Comparison of ENCODE assay signal across 8 cellular contexts in genomic region chr2:189674374-189675112, GRCh38. TPM values are rescaled to one million over a fixed set of nuclear protein-coding genes. Genes with fewer than 3 reads are reported as not detected.
DNase-seq lines count a peak whose midpoint lies in the region; ATAC-seq and TF ChIP-seq lines count a peak whose summit lies in the region.

TSS of gene ANKAR (plus strand) at chr2:189674670. CDS start at chr2:189676491, 1,821 bp downstream.

- peak within 1 kb of the TSS; percentile 96 to 99 (median 99) for H3K27ac Mint-ChIP-seq in CD4-positive, alpha-beta memory T cell
- peak within 1 kb of the TSS; percentile 86 to 97 for H3K27ac Mint-ChIP-seq in activated naive CD4-positive, alpha-beta T cell treated with anti-CD3 and anti-CD28 coated beads, Interleukin-2, amount 50 U/mL, for 72 hours
- peak within 1 kb of the TSS; percentile 86 for H3K27ac Mint-ChIP-seq in glutamatergic neuron (ENCODE audit: unreplicated experiment)
- peak within 1 kb of the TSS; percentile 97 for H3K27ac Mint-ChIP-seq in osteocyte (ENCODE audit: unreplicated experiment)

- no peaks in the 10 kb centered on the region for H3K27me3 ChIP-seq in CD4-positive, alpha-beta memory T cell (ENCODE audit: insufficient read depth, low read length)
- H3K27me3 ChIP-seq in testis: no peaks in the 10 kb centered on the region

- TF ChIP-seq CTCF in glutamatergic neuron (IDR thresholded peaks at IDR 0.05; ENCODE audit: partially characterized antibody, unreplicated experiment) (peak; percentile 79), osteocyte (IDR thresholded peaks at IDR 0.05) (peak; percentile 82), testis (IDR thresholded peaks at IDR 0.05) (peak; percentile 67 to 85 (median 81))

- in situ Hi-C loops in SK-MEL-5 (cut with HindIII; ENCODE audit: low pct_unique_long_range_greater_than_20kb, low sequenced_read_pairs): no loop called here

- H3K27me3 Mint-ChIP-seq in CD4-positive, alpha-beta memory T cell: no peaks in the 10 kb centered on the region
- H3K27me3 Mint-ChIP-seq in glutamatergic neuron (ENCODE audit: unreplicated experiment) (no peaks in the 10 kb centered on the region), osteocyte (ENCODE audit: unreplicated experiment) (no peaks in the 10 kb centered on the region)

- peaks cover 21% of the 10 kb centered on the region for H3K4me1 ChIP-seq in CD4-positive, alpha-beta memory T cell (ENCODE audit: insufficient read depth, low read length)
- H3K4me1 ChIP-seq in testis: peaks cover 5% of the 10 kb centered on the region

- peaks cover 13 to 40% of the 10 kb centered on the region in 2 donors for H3K36me3 Mint-ChIP-seq in CD4-positive, alpha-beta memory T cell
- peaks cover 12 to 32% of the 10 kb centered on the region in 2 donors for H3K36me3 Mint-ChIP-seq in activated naive CD4-positive, alpha-beta T cell treated with anti-CD3 and anti-CD28 coated beads, Interleukin-2, amount 50 U/mL, for 72 hours
- peaks cover 10% of the 10 kb centered on the region for H3K36me3 Mint-ChIP-seq in glutamatergic neuron (ENCODE audit: unreplicated experiment)
- peaks cover 27% of the 10 kb centered on the region for H3K36me3 Mint-ChIP-seq in osteocyte (ENCODE audit: unreplicated experiment)

- peak within 1 kb of the TSS; percentile 42 to 77 for H3K4me3 ChIP-seq in CD4-positive, alpha-beta memory T cell (ENCODE audit: low read length in 2 of 2)
- peak within 1 kb of the TSS; percentile 71 to 83 for H3K4me3 ChIP-seq in testis

- H3K4me3 Mint-ChIP-seq in CD4-positive, alpha-beta memory T cell: peak within 1 kb of the TSS; percentile 95 to 98 (median 96)
- H3K4me3 Mint-ChIP-seq in glutamatergic neuron (ENCODE audit: unreplicated experiment) (peak within 1 kb of the TSS; percentile 95), osteocyte (ENCODE audit: unreplicated experiment) (peak within 1 kb of the TSS; percentile 90)

- CTCF ChIA-PET in CD4-positive, alpha-beta memory T cell (lab: Charles Lee; ENCODE audit: partially characterized antibody): interaction anchor here (0.7 to 7.9 kb wide), 18 partner anchors 10 to 334 kb away, joined by 3 to 171 read pairs (median 4); partner anchors contain the start of genes ASNSD1, OSGEPL1 and SLC40A1

- H3K9me3 ChIP-seq in CD4-positive, alpha-beta memory T cell (ENCODE audit: control insufficient read depth in 1 of 2, low read length in 2 of 2): no peaks in the 10 kb centered on the region
- no peaks in the 10 kb centered on the region for H3K9me3 ChIP-seq in testis

- 0 to 1% methylated on average over 29 to 62 of the region's 62 CpGs for WGBS in testis, 2 donors

- peaks cover 27 to 49% (median 40%) of the 10 kb centered on the region in 4 donors for H3K4me1 Mint-ChIP-seq in CD4-positive, alpha-beta memory T cell
- H3K4me1 Mint-ChIP-seq in glutamatergic neuron (ENCODE audit: low read depth, unreplicated experiment): peaks cover 13% of the 10 kb centered on the region
- peaks cover 23% of the 10 kb centered on the region for H3K4me1 Mint-ChIP-seq in osteocyte (ENCODE audit: unreplicated experiment)

- peaks cover 11% of the 10 kb centered on the region for H3K36me3 ChIP-seq in CD4-positive, alpha-beta memory T cell (ENCODE audit: insufficient read depth, low read length)
- H3K36me3 ChIP-seq in testis (ENCODE audit: low read depth, missing control alignments): no peaks in the 10 kb centered on the region

- intact Hi-C loops in CD4-positive, alpha-beta memory T cell (cut with micrococcal nuclease): loop anchor here (1.0 to 10.0 kb wide), 4 partner anchors 13 to 970 kb away; partner anchors contain the start of genes ASNSD1 and NAB1
- intact Hi-C loops in testis (cut with DNase I; ENCODE audit: low total_unique reads): loop anchor here (5.0 kb wide), 1 partner anchor 88 kb away; the partner anchor contains the start of gene OSGEPL1

- peak; percentile 80 to 86 (median 83) for DNase-seq in CD4-positive, alpha-beta memory T cell
- DNase-seq in HK-2 (ENCODE audit: unreplicated experiment) (peak; percentile 96), SK-MEL-5 (ENCODE audit: low read depth, low spot score) (peak; percentile 75), glutamatergic neuron (peak; percentile 93), osteocyte (ENCODE audit: extremely low spot score, unreplicated experiment) (peak; percentile 95), testis (peak; percentile 92)
- DNase-seq in activated naive CD4-positive, alpha-beta T cell treated with anti-CD3 and anti-CD28 coated beads, Interleukin-2, amount 50 U/mL, for 72 hours (ENCODE audit: low spot score in 2 of 2): peak; percentile 84 to 87

- peak within 1 kb of the TSS; percentile 90 for H3K27ac ChIP-seq in CD4-positive, alpha-beta memory T cell (ENCODE audit: low read depth, low read length)
- H3K27ac ChIP-seq in testis: peak within 1 kb of the TSS; percentile 97 to 98

- ATAC-seq in GM19452 (IDR thresholded peaks at IDR 0.05; ENCODE audit: unreplicated experiment): peak; percentile 96
- ATAC-seq in activated naive CD4-positive, alpha-beta T cell treated with anti-CD3 and anti-CD28 coated beads, Interleukin-2, amount 50 U/mL, for 72 hours: peak; percentile 93 to 97

- POLR2A ChIA-PET in CD4-positive, alpha-beta memory T cell (lab: Charles Lee; ENCODE audit: partially characterized antibody): interaction anchor here (0.8 to 4.5 kb wide), 9 partner anchors 8 to 109 kb away, joined by 3 to 48 read pairs (median 8); partner anchors contain the start of genes ASNSD1, ORMDL1, OSGEPL1 and PMS1

- peaks cover 0 to 8% (median 2%) of the 10 kb centered on the region in 8 donors for H3K9me3 Mint-ChIP-seq in CD4-positive, alpha-beta memory T cell
- H3K9me3 Mint-ChIP-seq in activated naive CD4-positive, alpha-beta T cell treated with anti-CD3 and anti-CD28 coated beads, Interleukin-2, amount 50 U/mL, for 72 hours: peaks cover 8 to 16% of the 10 kb centered on the region in 2 donors
- H3K9me3 Mint-ChIP-seq in glutamatergic neuron (ENCODE audit: unreplicated experiment): no peaks in the 10 kb centered on the region
- peaks cover 15% of the 10 kb centered on the region for H3K9me3 Mint-ChIP-seq in osteocyte (ENCODE audit: unreplicated experiment)

- TF ChIP-seq POLR2A in testis (IDR thresholded peaks at IDR 0.05): no peak

RNA-seq across cellular contexts. Expression of gene ANKAR, which starts in this region (rescaled TPM):
- 10 to 100 TPM; 18.4 to 20.2 TPM for total RNA-seq in CD4-positive, alpha-beta memory T cell
- 1 to 10 TPM; 2.8 to 7.0 TPM for polyA plus RNA-seq in CD4-positive, alpha-beta memory T cell
- 1.9 and 2.6 TPM in 2 replicates for total RNA-seq in SK-MEL-5 (2014; rRNA removed; shearing (Covaris generic))
- polyA plus RNA-seq in SK-MEL-5 (2015; cell fraction: cytosol; rRNA removed): 0.38 and 1.4 TPM in 2 replicates
- polyA plus RNA-seq in SK-MEL-5 (2015; cell fraction: nucleus; rRNA removed): 2.5 and 4.3 TPM in 2 replicates
- total RNA-seq in activated naive CD4-positive, alpha-beta T cell treated with anti-CD3 and anti-CD28 coated beads, Interleukin-2, amount 50 U/mL, for 72 hours: 1 to 10 TPM; 2.6 to 2.9 TPM
- total RNA-seq in glutamatergic neuron (ENCODE audit: unreplicated experiment) (3.6 TPM), osteocyte (5.7 and 6.0 TPM in 2 replicates), testis (10 to 100 TPM; 20.3 to 32.8 TPM)
- polyA plus RNA-seq in testis (ENCODE audit: insufficient read depth, low read depth, low replicate concordance): 22.1 TPM

Comparison
In these comparisons a context has a peak if more than half of its experiments do, and no peak if none do; other contexts are left out.
1. Peak in every context shown above with its lines: DNase-seq, ATAC-seq, H3K4me3 ChIP-seq and H3K27ac ChIP-seq.